8 cellular contexts compared by ENCODE assay signal in genomic region chr2:229661478-229661877, GRCh38. TPM values are rescaled to one million over a fixed set of nuclear protein-coding genes. Genes with fewer than 3 reads are reported as not detected.
"Had no signal": no experiment of that assay in that cellular context is flagged by ENCODE, and none has a peak within 500 bp of the region (broad histone marks: within the 10 kb centered on the region; RNA-seq: fewer than 3 reads in every experiment).

No MANE protein-coding gene starts in this region.

- H3K27ac ChIP-seq: GM23248, HL-60 had no signal

- DNase-seq: GOT3, H9, HFFc6, KBM-7 had no signal

- H2AFZ ChIP-seq: GM23248 had no signal

- H3K9me3 Mint-ChIP-seq: H9, HFFc6 had no signal

- H3K27ac Mint-ChIP-seq: H9, HFFc6, IgD-negative memory B cell had no signal

- H3K4me3 ChIP-seq: GM23248 had no signal

- H3K4me3 Mint-ChIP-seq: H9, HFFc6, IgD-negative memory B cell had no signal

- H3K9ac ChIP-seq: GM23248 had no signal

- ATAC-seq: HepG2 had no signal

- H3K4me1 Mint-ChIP-seq: H9, IgD-negative memory B cell had no signal

- FAIRE-seq: HepG2 had no signal

RNA-seq across cellular contexts. Expression of gene DNER, which starts 52.9 kb away (rescaled TPM):
- total RNA-seq: HepG2 had no signal
- polyA plus RNA-seq: HepG2, IgD-negative memory B cell had no signal
